Comparison of ENCODE assay signal across 8 cellular contexts in genomic region chr7:4712371-4713182, GRCh38. TPM values are rescaled to one million over a fixed set of nuclear protein-coding genes. Genes with fewer than 3 reads are reported as not detected.
DNase-seq lines count a peak whose midpoint lies in the region; ATAC-seq and FAIRE-seq lines count a peak whose summit lies in the region.

No MANE protein-coding gene starts in this region.

- FAIRE-seq in frontal cortex (lab: Jason Lieb, UNC), result no peak

- no peak overlapping the region for H2BK5ac ChIP-seq in mesenchymal stem cell (ENCODE audit: low read depth, low read length, poor library complexity, severe bottlenecking)

- H2BK15ac ChIP-seq in mesenchymal stem cell (ENCODE audit: low read depth, poor library complexity, severe bottlenecking), result no peak overlapping the region

- H2AFZ ChIP-seq in mesenchymal stem cell (ENCODE audit: low read depth, low read length), result no peak overlapping the region

- peaks cover 25% of the 10 kb centered on the region for H3K79me1 ChIP-seq in mesenchymal stem cell (replicated peaks; ENCODE audit: low read length, poor library complexity, severe bottlenecking)

- ATAC-seq in left ventricle myocardium superior (peak; percentile 8), Right ventricle myocardium inferior (no peak), HG03520 (IDR thresholded peaks at IDR 0.05; ENCODE audit: unreplicated experiment) (peak; percentile 50)

- DNase-seq in left ventricle myocardium superior, result no peak
- no peak for DNase-seq in Right ventricle myocardium inferior (ENCODE audit: missing footprints)
- peak; percentile 86 for DNase-seq in SHP77 treated with DMSO at 0.1 percent for 48 hours (lab: John Stamatoyannopoulos, UW)
- DNase-seq in mesenchymal stem cell, result peak; percentile 77
- DNase-seq in frontal cortex (ENCODE audit: low spot score in 2 of 2), result no peak
- no peak for DNase-seq in H4 (ENCODE audit: low spot score)
- DNase-seq in cerebellar nuclear complex (lab: John Stamatoyannopoulos, UW), result no peak

- no peak overlapping the region for H3K14ac ChIP-seq in mesenchymal stem cell (ENCODE audit: low read length in 2 of 2)

- no peaks in the 10 kb centered on the region for H3K9me3 ChIP-seq in mesenchymal stem cell (ENCODE audit: control insufficient read depth, low read length)

- peak overlapping the region; percentile 76 for H3K9ac ChIP-seq in mesenchymal stem cell (ENCODE audit: low read length)

- H2BK120ac ChIP-seq in mesenchymal stem cell (ENCODE audit: low read depth, low read length), result no peak overlapping the region

- H2AK5ac ChIP-seq in mesenchymal stem cell (ENCODE audit: low read length, severe bottlenecking), result no peak overlapping the region

- no peak overlapping the region for H3K4ac ChIP-seq in mesenchymal stem cell (ENCODE audit: low read depth in 1 of 2, low read length in 2 of 2)

- no peak overlapping the region for H3K23ac ChIP-seq in mesenchymal stem cell (ENCODE audit: low read length in 2 of 2)

- 58% methylated on average over 21 of the region's 22 CpGs for WGBS in mesenchymal stem cell

- no peak overlapping the region for H3K18ac ChIP-seq in mesenchymal stem cell (ENCODE audit: low read depth in 1 of 2, low read length in 2 of 2)

- H3K4me2 ChIP-seq in mesenchymal stem cell (ENCODE audit: low read length, poor library complexity, severe bottlenecking), result no peak overlapping the region

- no peak overlapping the region for H4K91ac ChIP-seq in mesenchymal stem cell (ENCODE audit: low read length)

- peak overlapping the region in 1 of 2 experiments; percentile 53 for H3K4me3 ChIP-seq in mesenchymal stem cell (ENCODE audit: insufficient read depth in 1 of 2, low read depth in 1 of 2, low read length in 2 of 2)

- no peaks in the 10 kb centered on the region for H3K27me3 ChIP-seq in mesenchymal stem cell (ENCODE audit: control insufficient read depth in 1 of 2, insufficient read depth in 1 of 2, low read length in 2 of 2)

- H3K36me3 ChIP-seq in mesenchymal stem cell (ENCODE audit: control insufficient read depth in 1 of 2, insufficient read depth in 2 of 2, low read depth in 1 of 2, low read length in 2 of 2), result peaks cover 10 to 45% of the 10 kb centered on the region in 2 experiments

- H3K4me1 ChIP-seq in mesenchymal stem cell (ENCODE audit: control insufficient read depth, insufficient read depth, low read depth, low read length), result peaks cover 31% of the 10 kb centered on the region

- no peak overlapping the region for H4K8ac ChIP-seq in mesenchymal stem cell (ENCODE audit: low read length)

- H2BK12ac ChIP-seq in mesenchymal stem cell (ENCODE audit: low read length in 2 of 2), result no peak overlapping the region

- no peak overlapping the region for H3K27ac ChIP-seq in mesenchymal stem cell (ENCODE audit: low read length, poor library complexity, severe bottlenecking)

- intact Hi-C loops in left ventricle myocardium superior (cut with micrococcal nuclease) (no loop called here), Right ventricle myocardium inferior (cut with DNase I) (no loop called here)

RNA-seq across cellular contexts. Expression of gene FOXK1, which starts 30.5 kb away (rescaled TPM):
- 17.7 TPM for total RNA-seq in left ventricle myocardium superior
- 16.8 TPM for total RNA-seq in Right ventricle myocardium inferior
- 12.9 TPM for polyA plus RNA-seq in mesenchymal stem cell (2013, experiment 1 of 2)
- polyA plus RNA-seq in mesenchymal stem cell (2013, experiment 2 of 2), result 12.3 TPM
- 17.5 TPM for total RNA-seq in frontal cortex
- 11.9 and 12.8 TPM in 2 replicates for total RNA-seq in H4 (2014; rRNA removed; shearing (Covaris generic))

Comparison
In these comparisons a context has a peak if more than half of its experiments do, and no peak if none do; other contexts are left out.
1. DNase-seq: peak in SHP77 treated with DMSO at 0.1 percent for 48 hours (single experiment) and mesenchymal stem cell (single experiment); none in left ventricle myocardium superior (single experiment), Right ventricle myocardium inferior (single experiment), frontal cortex (0 of 2), H4 (single experiment) and cerebellar nuclear complex (0 of 2).